Comparison of ENCODE assay signal across 7 cellular contexts in the genomic region with DNA sequence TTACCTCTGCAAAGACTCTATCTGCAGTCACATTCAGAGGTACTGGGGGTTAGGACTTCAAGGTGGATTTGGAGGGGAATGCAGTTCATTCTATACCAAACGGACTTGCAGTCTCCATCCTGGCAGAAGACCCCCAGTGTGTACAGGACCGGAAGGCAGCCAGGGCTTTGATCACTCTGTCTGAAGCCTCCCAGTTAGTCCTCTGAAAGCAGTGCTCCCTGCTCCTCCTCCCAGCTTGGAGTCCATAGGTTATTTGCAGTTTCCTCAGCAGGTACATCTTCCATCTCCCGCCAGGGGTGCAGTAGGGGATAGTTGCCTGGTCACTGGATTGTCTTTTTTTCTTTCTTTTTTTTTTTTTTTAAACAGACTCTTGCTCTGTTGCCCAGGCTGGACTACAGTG.
"Had no signal": no experiment of that assay in that cellular context is flagged by ENCODE, and none has a peak within 500 bp of the region (broad histone marks: within the 10 kb centered on the region; RNA-seq: fewer than 3 reads in every experiment).

No MANE protein-coding gene starts in this region.

- FAIRE-seq: H1, H54, HTR-8/SVneo had no signal

- H3K4me3 ChIP-seq: GM23338 had no signal

- H3K27ac Mint-ChIP-seq: H9, IgD-negative memory B cell had no signal

- H3K36me3 Mint-ChIP-seq: IgD-negative memory B cell had no signal

- H3K4me3 Mint-ChIP-seq: GM23338, H9 had no signal

- H3K9me3 Mint-ChIP-seq: H9 had no signal

- H2AFZ ChIP-seq: GM23338 had no signal

- DNase-seq: H9, HCEC 1CT had no signal

- H3K4me2 ChIP-seq: GM23338 had no signal
